20 cellular contexts compared by ENCODE assay signal in the genomic region with DNA sequence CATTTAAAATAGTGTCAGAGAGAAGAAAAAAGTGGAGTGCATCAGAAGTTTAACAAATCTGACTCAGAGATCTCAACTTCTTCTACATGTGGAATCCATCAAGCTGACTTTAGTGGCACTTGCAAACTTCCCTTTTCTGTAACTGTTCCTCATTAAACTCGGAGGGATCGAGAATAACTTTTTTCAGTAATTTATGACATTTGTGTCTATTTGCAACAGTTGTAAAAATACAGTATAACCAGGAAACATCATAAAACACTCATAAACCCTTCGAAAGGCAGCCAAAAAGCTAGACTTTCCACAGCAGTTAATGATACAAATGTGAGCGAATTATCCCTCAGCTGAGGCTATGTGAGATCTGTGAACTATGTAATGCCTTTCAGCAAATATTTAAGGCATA.
DNase-seq lines count a peak whose midpoint lies in the region; ATAC-seq and TF ChIP-seq lines count a peak whose summit lies in the region.
"Had no signal": no experiment of that assay in that cellular context is flagged by ENCODE, and none has a peak within 500 bp of the region (broad histone marks: within the 10 kb centered on the region; RNA-seq: fewer than 3 reads in every experiment).

No MANE protein-coding gene starts in this region.

- intact Hi-C loops in CD8-positive, alpha-beta T cell (cut with DNase I, micrococcal nuclease), result no loop called here
- intact Hi-C loops in lower leg skin (cut with DNase I; ENCODE audit: low total_unique reads), result no loop called here

- H3K4me1 Mint-ChIP-seq in CD8-positive, alpha-beta T cell (ENCODE audit: low read depth), result no peaks in the 10 kb centered on the region
- H3K4me1 Mint-ChIP-seq: activated B cell treated with CpG ODN at 0.5 μM for 24 hours; CD8-positive, alpha-beta memory T cell had no signal

- peaks cover 13% of the 10 kb centered on the region for H3K9me3 Mint-ChIP-seq in CD8-positive, alpha-beta T cell

- H3K27me3 Mint-ChIP-seq in CD8-positive, alpha-beta T cell (ENCODE audit: low read depth), result no peaks in the 10 kb centered on the region
- H3K27me3 Mint-ChIP-seq: activated B cell treated with CpG ODN at 0.5 μM for 24 hours; activated CD4-positive, alpha-beta memory T cell treated with anti-CD3 and anti-CD28 coated beads for 36 hours; CD8-positive, alpha-beta memory T cell had no signal

- H3K9me3 ChIP-seq in CD8-positive, alpha-beta T cell (ENCODE audit: low read length), result no peaks in the 10 kb centered on the region

- POLR2A ChIA-PET in CD8-positive, alpha-beta T cell (lab: Charles Lee), result no interaction called here

- TF ChIP-seq POLR2A in lower leg skin (IDR thresholded peaks at IDR 0.05), result no peak

- no peaks in the 10 kb centered on the region for H3K36me3 Mint-ChIP-seq in CD8-positive, alpha-beta T cell
- H3K36me3 Mint-ChIP-seq: activated CD4-positive, alpha-beta memory T cell treated with anti-CD3 and anti-CD28 coated beads for 36 hours; CD8-positive, alpha-beta memory T cell had no signal

- ATAC-seq in CD8-positive, alpha-beta T cell, result no peak
- ATAC-seq: foreskin keratinocyte had no signal

- DNase-seq in AG10803 (ENCODE audit: low read depth) (peak; percentile 72), KG1 (lab: John Stamatoyannopoulos, UW) (peak; percentile 32), SIG-M5 treated with dmso at 0.1 percent for 504 hours (lab: John Stamatoyannopoulos, UW; ENCODE audit: unreplicated experiment) (peak; percentile 68), left kidney (ENCODE audit: low read depth, low spot score) (peak; percentile 59), amniotic stem cell (lab: John Stamatoyannopoulos, UW) (no peak), lower leg skin (ENCODE audit: low spot score in 2 of 2) (no peak), kidney glomerular epithelial cell (lab: John Stamatoyannopoulos, UW) (no peak)
- DNase-seq in CD8-positive, alpha-beta T cell, result no peak
- DNase-seq: activated B cell treated with CpG ODN at 0.5 μM for 24 hours; activated CD4-positive, alpha-beta memory T cell treated with anti-CD3 and anti-CD28 coated beads for 36 hours; activated effector memory CD4-positive, alpha-beta T cell treated with anti-CD3 and anti-CD28 coated beads, Interleukin-2, amount 50 U/mL, for 16 hours; CD8-positive, alpha-beta memory T cell; cortex of kidney; foreskin keratinocyte; H7; hypothalamus; NCI-H1417 treated with DMSO at 0.1 percent for 48 hours; NCI-H524; occipital lobe; Right ventricle myocardium superior had no signal

- 19 to 41% methylated on average over 4 of the region's 4 CpGs for WGBS in lower leg skin, 2 donors

- H3K4me3 Mint-ChIP-seq in CD8-positive, alpha-beta T cell, result no peak overlapping the region
- H3K4me3 Mint-ChIP-seq: activated B cell treated with CpG ODN at 0.5 μM for 24 hours; activated CD4-positive, alpha-beta memory T cell treated with anti-CD3 and anti-CD28 coated beads for 36 hours; CD8-positive, alpha-beta memory T cell had no signal

- CTCF ChIA-PET in CD8-positive, alpha-beta T cell (lab: Charles Lee), result no interaction called here

- H3K27me3 ChIP-seq in CD8-positive, alpha-beta T cell (ENCODE audit: insufficient read depth, low read length), result no peaks in the 10 kb centered on the region
- H3K27me3 ChIP-seq: foreskin keratinocyte had no signal

- no peak overlapping the region for H3K27ac ChIP-seq in CD8-positive, alpha-beta T cell (ENCODE audit: low read depth, low read length)
- H3K27ac ChIP-seq: foreskin keratinocyte had no signal

- H3K4me3 ChIP-seq in AG10803 (ENCODE audit: low read length) (no peak overlapping the region), lower leg skin (ENCODE audit: low read depth, poor library complexity, severe bottlenecking) (no peak overlapping the region)
- H3K4me3 ChIP-seq in CD8-positive, alpha-beta T cell (ENCODE audit: low read depth, low read length), result no peak overlapping the region

- no peak overlapping the region for H3K27ac Mint-ChIP-seq in CD8-positive, alpha-beta T cell
- H3K27ac Mint-ChIP-seq: activated B cell treated with CpG ODN at 0.5 μM for 24 hours; activated CD4-positive, alpha-beta memory T cell treated with anti-CD3 and anti-CD28 coated beads for 36 hours; CD8-positive, alpha-beta memory T cell had no signal

- no peaks in the 10 kb centered on the region for H3K4me1 ChIP-seq in CD8-positive, alpha-beta T cell (ENCODE audit: insufficient read depth, low read length)
- H3K4me1 ChIP-seq: foreskin keratinocyte had no signal

- no peaks in the 10 kb centered on the region for H3K36me3 ChIP-seq in CD8-positive, alpha-beta T cell (ENCODE audit: insufficient read depth, low read length)

- no peak for TF ChIP-seq CTCF in AG10803 (conservative IDR thresholded peaks at IDR 0.05; ENCODE audit: low read length)
- no peak for TF ChIP-seq CTCF in CD8-positive, alpha-beta T cell (IDR thresholded peaks at IDR 0.05)
- no peak for TF ChIP-seq CTCF in lower leg skin (IDR thresholded peaks at IDR 0.05)

Comparison
In these comparisons a context has a peak if more than half of its experiments do, and no peak if none do; other contexts are left out.
1. DNase-seq: peak in AG10803 (single experiment), KG1 (single experiment), SIG-M5 treated with dmso at 0.1 percent for 504 hours (single experiment) and left kidney (single experiment); none in CD8-positive, alpha-beta T cell (0 of 7), amniotic stem cell (single experiment), lower leg skin (0 of 2) and kidney glomerular epithelial cell (single experiment).